ENCODE assay signal across 8 cellular contexts in genomic region chr18:56748698-56749268, GRCh38.
DNase-seq lines count a peak whose midpoint lies in the region; ATAC-seq, FAIRE-seq and TF ChIP-seq lines count a peak whose summit lies in the region.

No MANE protein-coding gene starts in this region.

- no peaks in the 10 kb centered on the region for H3K36me3 Mint-ChIP-seq in glutamatergic neuron (ENCODE audit: unreplicated experiment)

- FAIRE-seq in TTC549 (lab: Jason Lieb, UNC), result peak; percentile 94

- H3K27me3 Mint-ChIP-seq in glutamatergic neuron (ENCODE audit: unreplicated experiment), result no peaks in the 10 kb centered on the region

- H3K9me3 Mint-ChIP-seq in glutamatergic neuron (ENCODE audit: unreplicated experiment), result peaks cover 1% of the 10 kb centered on the region

- DNase-seq in NCI-H1436 (lab: John Stamatoyannopoulos, UW) (peak; percentile 28), NCI-H1436 treated with DMSO at 0.1 percent for 48 hours (lab: John Stamatoyannopoulos, UW) (no peak), NCI-H146 (lab: John Stamatoyannopoulos, UW) (peak; percentile 59), glutamatergic neuron (no peak), superior temporal gyrus (ENCODE audit: extremely low spot score) (peak; percentile 88)
- DNase-seq in activated CD4-positive, CD25-positive, alpha-beta regulatory T cell (lab: John Stamatoyannopoulos, UW), result no peak

- no peak overlapping the region for H3K4me3 Mint-ChIP-seq in glutamatergic neuron (ENCODE audit: unreplicated experiment)

- TF ChIP-seq CTCF in glutamatergic neuron (IDR thresholded peaks at IDR 0.05; ENCODE audit: partially characterized antibody, unreplicated experiment), result peak; percentile 70

- H3K27ac Mint-ChIP-seq in glutamatergic neuron (ENCODE audit: unreplicated experiment), result no peak overlapping the region

- H3K4me1 Mint-ChIP-seq in glutamatergic neuron (ENCODE audit: low read depth, unreplicated experiment), result peaks cover 6% of the 10 kb centered on the region

- ATAC-seq in GM19463 (IDR thresholded peaks at IDR 0.05; ENCODE audit: unreplicated experiment), result no peak

Comparison
In these comparisons a context has a peak if more than half of its experiments do, and no peak if none do; other contexts are left out.
1. DNase-seq: peak in NCI-H1436 (single experiment), NCI-H146 (single experiment) and superior temporal gyrus (single experiment); none in NCI-H1436 treated with DMSO at 0.1 percent for 48 hours (single experiment), glutamatergic neuron (single experiment) and activated CD4-positive, CD25-positive, alpha-beta regulatory T cell (0 of 4).